ENCODE assay signal across 11 cellular contexts in the genomic region with DNA sequence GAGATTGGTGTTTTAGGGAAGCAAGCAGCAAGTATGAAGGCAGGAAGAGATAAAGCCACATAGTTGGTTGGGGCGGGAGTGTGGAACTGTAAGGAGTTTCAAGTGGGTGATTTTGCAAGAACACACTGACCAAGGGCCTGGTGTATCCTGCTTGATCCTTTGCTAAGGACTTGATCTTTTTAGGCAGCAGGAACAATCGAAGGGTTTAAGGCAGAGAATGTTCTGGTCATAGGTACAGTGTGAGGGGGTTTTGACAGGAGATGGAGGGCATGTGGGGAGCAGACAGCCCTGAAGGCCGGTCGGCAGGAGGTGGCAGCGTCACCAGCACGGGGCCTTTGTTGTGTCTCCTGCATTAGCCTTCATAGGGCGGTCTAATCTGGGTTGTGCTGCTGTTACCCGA. TPM values are rescaled to one million over a fixed set of nuclear protein-coding genes. Genes with fewer than 3 reads are reported as not detected.
A peak's percentile ranks its signal among the peaks of the same experiment; 100 is the strongest.
DNase-seq lines count a peak whose midpoint lies in the region; ATAC-seq, FAIRE-seq and TF ChIP-seq lines count a peak whose summit lies in the region.
"Had no signal": no experiment of that assay in that cellular context is flagged by ENCODE, and none has a peak within 500 bp of the region (broad histone marks: within the 10 kb centered on the region; RNA-seq: fewer than 3 reads in every experiment).

No MANE protein-coding gene starts in this region.

- no peaks in the 10 kb centered on the region for H3K9me3 ChIP-seq in cardiac muscle cell (ENCODE audit: low read depth)

- ATAC-seq in HG03571 (IDR thresholded peaks at IDR 0.05; ENCODE audit: unreplicated experiment), result no peak
- no peak for ATAC-seq in HG03196 (IDR thresholded peaks at IDR 0.05; ENCODE audit: unreplicated experiment)

- no peaks in the 10 kb centered on the region for H3K9me3 Mint-ChIP-seq in progenitor cell of endocrine pancreas (ENCODE audit: low read depth)

- H3K27ac ChIP-seq in cardiac muscle cell, result peak overlapping the region; percentile 66

- TF ChIP-seq POLR2A in GM12892 (IDR thresholded peaks at IDR 0.05; ENCODE audit: low read depth, low read length), result no peak

- H3K4me3 Mint-ChIP-seq in progenitor cell of endocrine pancreas (ENCODE audit: low read depth), result no peak overlapping the region

- H3K36me3 Mint-ChIP-seq in progenitor cell of endocrine pancreas (ENCODE audit: insufficient read depth), result no peaks in the 10 kb centered on the region

- peaks cover 26% of the 10 kb centered on the region for H3K4me1 Mint-ChIP-seq in progenitor cell of endocrine pancreas (ENCODE audit: low read depth)

- H3K27ac Mint-ChIP-seq in progenitor cell of endocrine pancreas, result peak overlapping the region; percentile 90

- no peak overlapping the region for H3K4me3 ChIP-seq in cardiac muscle cell

- no peaks in the 10 kb centered on the region for H3K27me3 ChIP-seq in cardiac muscle cell

- DNase-seq in GM12892 (ENCODE audit: insufficient read length), result no peak
- peak; percentile 52 for DNase-seq in UCSD-AML1 (lab: John Stamatoyannopoulos, UW; ENCODE audit: unreplicated experiment)
- DNase-seq in cardiac muscle cell (ENCODE audit: low read depth in 1 of 2, low spot score in 1 of 2), result peak; percentile 65 to 81
- DNase-seq in progenitor cell of endocrine pancreas (ENCODE audit: low spot score, unreplicated experiment), result no peak
- DNase-seq in 8988T, result no peak
- DNase-seq in effector CD8-positive, alpha-beta T cell (lab: John Stamatoyannopoulos, UW), result no peak
- DNase-seq: effector CD4-positive, alpha-beta T cell; NCI-H1694 had no signal

- no peaks in the 10 kb centered on the region for H3K36me3 ChIP-seq in cardiac muscle cell

- H3K27me3 Mint-ChIP-seq in progenitor cell of endocrine pancreas, result no peaks in the 10 kb centered on the region

- H3K4me1 ChIP-seq in cardiac muscle cell (ENCODE audit: low read depth), result peaks cover 31% of the 10 kb centered on the region

- FAIRE-seq in GM12892 (lab: Jason Lieb, UNC), result peak; percentile 42
- FAIRE-seq: TTC549 had no signal

- TF ChIP-seq CTCF in cardiac muscle cell (IDR thresholded peaks at IDR 0.05; ENCODE audit: low read depth, low read length), result no peak
- TF ChIP-seq CTCF in progenitor cell of endocrine pancreas (IDR thresholded peaks at IDR 0.05; ENCODE audit: unreplicated experiment), result no peak

RNA-seq across cellular contexts. Expression of gene FAM193A, which starts 54.7 kb away (rescaled TPM):
- polyA plus RNA-seq in GM12892 (2012; ENCODE audit: missing spikeins), result 11.8 TPM
- 17.3 and 34.0 TPM in 2 replicates for total RNA-seq in cardiac muscle cell
- polyA plus RNA-seq in cardiac muscle cell, result 12.0 and 23.4 TPM in 2 replicates
- 48.1 and 53.4 TPM in 2 replicates for total RNA-seq in progenitor cell of endocrine pancreas

Comparison
In these comparisons a context has a peak if more than half of its experiments do, and no peak if none do; other contexts are left out.
1. DNase-seq: peak in UCSD-AML1 (single experiment) and cardiac muscle cell (2 of 2); none in GM12892 (single experiment), progenitor cell of endocrine pancreas (single experiment), 8988T (single experiment) and effector CD8-positive, alpha-beta T cell (single experiment).